3 cellular contexts compared by ENCODE assay signal in the genomic region with DNA sequence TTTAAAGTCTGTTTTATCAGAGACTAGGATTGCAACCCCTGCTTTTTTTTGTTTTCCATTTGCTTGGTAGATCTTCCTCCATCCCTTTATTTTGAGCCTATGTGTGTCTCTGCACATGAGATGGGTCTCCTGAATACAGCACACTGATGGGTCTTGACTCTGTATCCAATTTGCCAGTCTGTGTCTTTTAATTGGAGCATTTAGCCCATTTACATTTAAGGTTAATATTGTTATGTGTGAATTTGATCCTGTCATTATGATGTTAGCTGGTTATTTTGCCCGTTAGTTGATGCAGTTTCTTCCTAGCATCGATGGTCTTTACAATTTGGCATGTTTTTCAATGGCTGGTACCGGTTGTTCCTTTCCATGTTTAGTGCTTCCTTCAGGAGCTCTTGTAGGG.
A peak's percentile ranks its signal among the peaks of the same experiment; 100 is the strongest.
DNase-seq lines count a peak whose midpoint lies in the region; ATAC-seq, FAIRE-seq and TF ChIP-seq lines count a peak whose summit lies in the region.
"Not testable (repeated sequence)": the region's sequence is repeated elsewhere in the genome, so short reads cannot be mapped to it uniquely, and the experiment has no call there.

No MANE protein-coding gene starts in this region.

- not testable (repeated sequence) for H3K79me2 ChIP-seq in K562 (ENCODE audit: control insufficient read depth, insufficient read depth, low read length)

- H3K4me3 Mint-ChIP-seq in activated naive CD4-positive, alpha-beta T cell treated with anti-CD3 and anti-CD28 coated beads, Interleukin-2, amount 50 U/mL, for 24 hours, result peak overlapping the region; percentile 15
- H3K4me3 Mint-ChIP-seq in stimulated activated naive CD8-positive, alpha-beta T cell treated with anti-CD3 and anti-CD28 coated beads, Interleukin-15, Interleukin-2, amounts not matched to agents 100 ng/mL and 50 ng/mL, for 24 hours, result not testable (repeated sequence)

- not testable (repeated sequence) for TF ChIP-seq EP300 in K562 (IDR thresholded peaks at IDR 0.05; ENCODE audit: low read length)

- not testable (repeated sequence) for TF ChIP-seq RAD21 in K562 (CRISPR knock-in tag; conservative IDR thresholded peaks at IDR 0.05 in 1 of 2, IDR thresholded peaks at IDR 0.05 in 1 of 2)

- not testable (repeated sequence) for H4K20me1 ChIP-seq in K562 (replicated peaks; ENCODE audit: control insufficient read depth, insufficient read depth, low read length)

- intact Hi-C loops in K562 (cut with micrococcal nuclease), result not testable (repeated sequence)

- H3K27ac ChIP-seq in K562 (ENCODE audit: extremely low read depth, low read depth, low read length), result not testable (repeated sequence)

- not testable (repeated sequence) for H3K36me3 ChIP-seq in K562 (ENCODE audit: control insufficient read depth, insufficient read depth, low read length)

- CTCF ChIA-PET in K562 (lab: Yijun Ruan, JAX; ENCODE audit: low intra/inter-chr PET ratio), result not testable (repeated sequence)

- not testable (repeated sequence) for H3K9me1 ChIP-seq in K562 (ENCODE audit: control insufficient read depth, insufficient read depth, low read length)

- not testable (repeated sequence) for H3K4me3 ChIP-seq in K562

- DNase-seq in K562 (ENCODE audit: extremely low read depth in 1 of 4, low spot score in 3 of 4), result not testable (repeated sequence)

- in situ Hi-C loops in K562 (cut with MboI), result not testable (repeated sequence)

- H3K27me3 Mint-ChIP-seq in activated naive CD4-positive, alpha-beta T cell treated with anti-CD3 and anti-CD28 coated beads, Interleukin-2, amount 50 U/mL, for 24 hours; stimulated activated naive CD8-positive, alpha-beta T cell treated with anti-CD3 and anti-CD28 coated beads, Interleukin-15, Interleukin-2, amounts not matched to agents 100 ng/mL and 50 ng/mL, for 24 hours: not testable (repeated sequence)

- not testable (repeated sequence) for H3K4me1 ChIP-seq in K562 (replicated peaks in 1 of 2; ENCODE audit: control insufficient read depth in 2 of 2, insufficient read depth in 2 of 2, low read length in 2 of 2)

- WGBS in K562 (ENCODE audit: insufficient coverage, low coverage, missing lambda C conversion rate), result 98% methylated on average over 3 of the region's 3 CpGs

- BruUV-seq in K562 (replicated peaks; lab: Mats Ljungman, UMichigan), result not testable (repeated sequence)

- not testable (repeated sequence) for H3K4me1 Mint-ChIP-seq in activated naive CD4-positive, alpha-beta T cell treated with anti-CD3 and anti-CD28 coated beads, Interleukin-2, amount 50 U/mL, for 24 hours; stimulated activated naive CD8-positive, alpha-beta T cell treated with anti-CD3 and anti-CD28 coated beads, Interleukin-15, Interleukin-2, amounts not matched to agents 100 ng/mL and 50 ng/mL, for 24 hours (ENCODE audit: low read depth)

- POLR2A ChIA-PET in K562 (lab: Yijun Ruan, JAX), result interaction anchor here (0.6 kb wide), 1 partner anchor 49 kb away, joined by 3 read pairs; no protein-coding TSS in a partner anchor

- not testable (repeated sequence) for H3K4me2 ChIP-seq in K562 (ENCODE audit: insufficient read depth, low read length)

- not testable (repeated sequence) for H3K27ac Mint-ChIP-seq in activated naive CD4-positive, alpha-beta T cell treated with anti-CD3 and anti-CD28 coated beads, Interleukin-2, amount 50 U/mL, for 24 hours
- peak overlapping the region; percentile 58 for H3K27ac Mint-ChIP-seq in stimulated activated naive CD8-positive, alpha-beta T cell treated with anti-CD3 and anti-CD28 coated beads, Interleukin-15, Interleukin-2, amounts not matched to agents 100 ng/mL and 50 ng/mL, for 24 hours

- not testable (repeated sequence) for H3K27me3 ChIP-seq in K562 (ENCODE audit: control insufficient read depth in 2 of 2, insufficient read depth in 2 of 2, low read length in 2 of 2)

- TF ChIP-seq CTCF in K562 (IDR thresholded peaks at IDR 0.05 in 2 of 3, conservative IDR thresholded peaks at IDR 0.05 in 1 of 3; ENCODE audit: insufficient read depth in 2 of 3, low read depth in 1 of 3, low read length in 3 of 3), result not testable (repeated sequence)

- H3K9ac ChIP-seq in K562 (ENCODE audit: insufficient read depth in 1 of 2, low read depth in 2 of 2, low read length in 2 of 2), result not testable (repeated sequence)

- ATAC-seq in K562, result not testable (repeated sequence)

- H3K36me3 Mint-ChIP-seq in activated naive CD4-positive, alpha-beta T cell treated with anti-CD3 and anti-CD28 coated beads, Interleukin-2, amount 50 U/mL, for 24 hours, result peaks cover 23% of the 10 kb centered on the region
- H3K36me3 Mint-ChIP-seq in stimulated activated naive CD8-positive, alpha-beta T cell treated with anti-CD3 and anti-CD28 coated beads, Interleukin-15, Interleukin-2, amounts not matched to agents 100 ng/mL and 50 ng/mL, for 24 hours (ENCODE audit: low read depth), result peaks cover 28% of the 10 kb centered on the region

- H2AFZ ChIP-seq in K562 (ENCODE audit: low read depth, low read length), result not testable (repeated sequence)

- not testable (repeated sequence) for H3K9me3 Mint-ChIP-seq in activated naive CD4-positive, alpha-beta T cell treated with anti-CD3 and anti-CD28 coated beads, Interleukin-2, amount 50 U/mL, for 24 hours; stimulated activated naive CD8-positive, alpha-beta T cell treated with anti-CD3 and anti-CD28 coated beads, Interleukin-15, Interleukin-2, amounts not matched to agents 100 ng/mL and 50 ng/mL, for 24 hours

- not testable (repeated sequence) for FAIRE-seq in K562 (lab: Jason Lieb, UNC)

- H3K9me3 ChIP-seq in K562 (replicated peaks; ENCODE audit: control insufficient read depth, insufficient read depth, low read depth, low read length), result not testable (repeated sequence)

- not testable (repeated sequence) for TF ChIP-seq POLR2A in K562 (conservative IDR thresholded peaks at IDR 0.05)

TF ChIP-seq in K562, 482 proteins besides CTCF, POLR2A, EP300 and RAD21:
- peak; percentile 90 for TF ChIP-seq ZNF507 (tag; conservative IDR thresholded peaks at IDR 0.05)
